Comparison of ENCODE assay signal across 26 cellular contexts in genomic region chr7:30022991-30023390, GRCh38.
"Had no signal": no experiment of that assay in that cellular context is flagged by ENCODE, and none has a peak within 500 bp of the region (broad histone marks: within the 10 kb centered on the region; RNA-seq: fewer than 3 reads in every experiment).

No MANE protein-coding gene starts in this region.

- H3K36me3 ChIP-seq: ascending aorta, breast epithelium, ovary, prostate gland, vagina had no signal

- H3K9me3 ChIP-seq: adrenal gland, ascending aorta, breast epithelium, left ventricle myocardium inferior, ovary, prostate gland, stomach, suprapubic skin, vagina had no signal

- ATAC-seq: activated CD8-positive, alpha-beta T cell treated with anti-CD3 and anti-CD28 coated beads, Interleukin-2, amount 10 ng/mL, durations not matched to agents 7 days and 5 days; esophagus mucosa; natural killer cell had no signal

- H3K4me3 ChIP-seq: adrenal gland, ascending aorta, breast epithelium, left ventricle myocardium inferior, ovary, prostate gland, stomach, suprapubic skin, vagina had no signal

- H3K27me3 ChIP-seq: adrenal gland, ascending aorta, breast epithelium, ovary, stomach, suprapubic skin, vagina had no signal

- FAIRE-seq: colon, endothelial cell of umbilical vein, TTC549 had no signal

- H3K27ac ChIP-seq: adrenal gland, ascending aorta, breast epithelium, left ventricle myocardium inferior, ovary, prostate gland, stomach, suprapubic skin, vagina, WERI-Rb-1 had no signal

- DNase-seq: activated CD4-positive, alpha-beta T cell treated with anti-CD3 and anti-CD28 coated beads for 1 hour; activated CD4-positive, alpha-beta T cell treated with anti-CD3 and anti-CD28 coated beads, Interleukin-2, amount 50 U/mL, for 1 hour; activated CD8-positive, alpha-beta T cell treated with anti-CD3 and anti-CD28 coated beads, Interleukin-2, amount 10 ng/mL, durations not matched to agents 7 days and 5 days; activated gamma-delta T cell treated with Interleukin-2 at 50 U/mL for 16 hours; activated T-cell treated with anti-CD3 and anti-CD28 coated beads, Interleukin-2, amount 50 U/mL, for 1 hour; adrenal gland; effector memory CD4-positive, alpha-beta T cell; foreskin melanocyte; hippocampal formation; left ventricle myocardium inferior; mammary epithelial cell; midbrain; natural killer cell; ovary; stomach; trophoblast cell; WERI-Rb-1 had no signal
